1 cellular context compared by ENCODE assay signal in the genomic region with DNA sequence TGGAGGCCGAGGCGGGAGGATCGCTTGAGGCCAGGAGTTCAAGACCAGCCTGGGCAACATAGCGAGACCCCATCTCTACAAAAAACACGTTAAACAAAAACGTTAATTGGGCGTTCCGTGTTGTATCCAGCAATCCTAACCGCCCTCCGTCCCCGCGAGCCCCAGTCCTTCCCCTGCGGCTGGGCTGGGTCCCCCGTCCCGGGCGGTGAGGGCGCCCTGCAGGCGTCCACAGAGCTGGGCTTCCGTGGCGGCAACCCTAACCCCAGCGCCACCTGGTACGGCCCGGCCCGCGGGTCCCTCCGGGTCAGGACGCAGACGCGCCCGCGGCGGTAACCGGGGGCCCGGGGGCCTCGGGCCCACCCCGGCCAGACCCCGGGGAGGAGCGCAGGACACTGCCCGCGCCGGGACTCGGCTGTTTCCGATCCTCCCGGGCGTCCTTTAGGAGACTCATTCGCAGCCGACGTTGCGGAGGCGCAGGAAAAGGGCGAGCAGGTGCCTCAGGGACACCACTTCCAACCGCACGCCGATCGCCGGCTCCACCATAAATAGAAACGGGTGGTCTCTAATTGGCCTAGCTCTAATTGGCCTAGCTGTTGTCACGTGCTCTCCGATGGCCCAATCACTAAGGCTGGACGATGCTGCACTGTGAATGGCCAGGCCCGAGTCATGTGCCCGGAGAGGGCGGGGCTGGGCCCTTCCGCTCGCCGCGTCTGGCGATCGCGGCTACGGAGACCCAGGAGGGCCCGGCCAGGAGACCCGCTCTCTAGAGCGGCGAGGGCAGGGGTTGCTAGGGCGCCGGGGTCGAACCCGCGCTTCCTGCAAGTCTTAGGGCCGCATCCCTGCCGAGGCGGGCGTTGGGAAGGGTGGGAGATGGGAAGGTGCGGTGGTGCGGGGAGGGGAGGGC.
TF ChIP-seq lines count a peak whose summit lies in the region.

No MANE protein-coding gene starts in this region.

TF ChIP-seq in HepG2, 621 proteins besides CTCF, POLR2A, EP300 and RAD21 (continued from another document and continues in another):
- TF ChIP-seq, protein P1, sequence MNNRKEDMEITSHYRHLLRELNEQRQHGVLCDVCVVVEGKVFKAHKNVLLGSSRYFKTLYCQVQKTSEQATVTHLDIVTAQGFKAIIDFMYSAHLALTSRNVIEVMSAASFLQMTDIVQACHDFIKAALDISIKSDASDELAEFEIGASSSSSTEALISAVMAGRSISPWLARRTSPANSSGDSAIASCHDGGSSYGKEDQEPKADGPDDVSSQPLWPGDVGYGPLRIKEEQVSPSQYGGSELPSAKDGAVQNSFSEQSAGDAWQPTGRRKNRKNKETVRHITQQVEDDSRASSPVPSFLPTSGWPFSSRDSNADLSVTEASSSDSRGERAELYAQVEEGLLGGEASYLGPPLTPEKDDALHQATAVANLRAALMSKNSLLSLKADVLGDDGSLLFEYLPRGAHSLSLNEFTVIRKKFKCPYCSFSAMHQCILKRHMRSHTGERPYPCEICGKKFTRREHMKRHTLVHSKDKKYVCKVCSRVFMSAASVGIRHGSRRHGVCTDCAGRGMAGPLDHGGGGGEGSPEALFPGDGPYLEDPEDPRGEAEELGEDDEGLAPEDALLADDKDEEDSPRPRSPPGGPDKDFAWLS (CRISPR knock-in tag; IDR thresholded peaks at IDR 0.05; ENCODE audit: borderline replicate concordance): peak; percentile 34; the same call in 1 of the 2 replicates
- TF ChIP-seq MBD4 (IDR thresholded peaks at IDR 0.05; ENCODE audit: borderline replicate concordance, low read length) (no peak), ARID2 (CRISPR knock-in tag; IDR thresholded peaks at IDR 0.05; ENCODE audit: borderline replicate concordance) (peak; percentile 96), ZNF749 (CRISPR knock-in tag; IDR thresholded peaks at IDR 0.05; ENCODE audit: borderline replicate concordance) (peak; percentile 83; the same call in 1 of the 2 replicates), RBAK (CRISPR knock-in tag; IDR thresholded peaks at IDR 0.05) (no peak), MTA1 (CRISPR knock-in tag; IDR thresholded peaks at IDR 0.05; ENCODE audit: borderline replicate concordance) (peak; percentile 18; the same call in 1 of the 2 replicates), RBM39 (IDR thresholded peaks at IDR 0.05; ENCODE audit: low read depth, low read length, poor library complexity, severe bottlenecking) (peak; percentile 99), PTBP1 (IDR thresholded peaks at IDR 0.05; ENCODE audit: low read depth, low read length, poor library complexity, severe bottlenecking) (peak; percentile 49), TOE1 (CRISPR knock-in tag; IDR thresholded peaks at IDR 0.05) (no peak), MXI1 (IDR thresholded peaks at IDR 0.05; ENCODE audit: borderline replicate concordance, low read depth, low read length) (peak; percentile 95; the same call in 2 of the 3 replicates), MTF2 (CRISPR knock-in tag; IDR thresholded peaks at IDR 0.05; ENCODE audit: borderline replicate concordance) (peak; percentile 80; the same call in 1 of the 2 replicates), ZNF7 (CRISPR knock-in tag; IDR thresholded peaks at IDR 0.05) (peak; percentile 8; the same call in 1 of the 2 replicates), NFIC (IDR thresholded peaks at IDR 0.05; ENCODE audit: low read length) (no peak), ZFP82 (CRISPR knock-in tag; IDR thresholded peaks at IDR 0.05; ENCODE audit: borderline replicate concordance) (peak; percentile 94; the same call in 1 of the 2 replicates), AGO1 (IDR thresholded peaks at IDR 0.05; ENCODE audit: low read depth, low read length, poor library complexity, severe bottlenecking) (peak; percentile 86), HOXA9 (CRISPR knock-in tag; IDR thresholded peaks at IDR 0.05; ENCODE audit: borderline replicate concordance) (peak; percentile 71; the same call in 1 of the 2 replicates), ZNF264 (CRISPR knock-in tag; IDR thresholded peaks at IDR 0.05) (peak; percentile 67), MEF2D (CRISPR knock-in tag; IDR thresholded peaks at IDR 0.05) (peak; percentile 91), DR1 (CRISPR knock-in tag; IDR thresholded peaks at IDR 0.05) (peak; percentile 99), ZNF547 (CRISPR knock-in tag; IDR thresholded peaks at IDR 0.05) (0 out of 2 replicates have a peak, but pooled peaks have one; percentile 72), ZNF251 (CRISPR knock-in tag; IDR thresholded peaks at IDR 0.05) (no peak), ZNF3 (CRISPR knock-in tag; IDR thresholded peaks at IDR 0.05) (0 out of 2 replicates have a peak, but pooled peaks have one; percentile 36), DNMT1 (CRISPR knock-in tag; IDR thresholded peaks at IDR 0.05) (peak; percentile 58; the same call in 1 of the 2 replicates), RCOR2 (CRISPR knock-in tag; IDR thresholded peaks at IDR 0.05) (no peak), ZNF614 (CRISPR knock-in tag; IDR thresholded peaks at IDR 0.05; ENCODE audit: borderline replicate concordance) (peak; percentile 80), FOSL2 (CRISPR knock-in tag; IDR thresholded peaks at IDR 0.05) (peak; percentile 16; the same call in 1 of the 2 replicates), ARNT (IDR thresholded peaks at IDR 0.05) (no peak), SRF (IDR thresholded peaks at IDR 0.05; ENCODE audit: low read depth, low read length) (peak; percentile 64), ERF (CRISPR knock-in tag; IDR thresholded peaks at IDR 0.05) (peak; percentile 64; the same call in 1 of the 2 replicates), PLRG1 (conservative IDR thresholded peaks at IDR 0.05) (no peak), ZNF746 (CRISPR knock-in tag; IDR thresholded peaks at IDR 0.05) (peak; percentile 98), ZNF577 (CRISPR knock-in tag; IDR thresholded peaks at IDR 0.05; ENCODE audit: borderline replicate concordance, low read depth) (no peak), ZNF24 (IDR thresholded peaks at IDR 0.05) (peak; percentile 14; the same call in 1 of the 2 replicates), CENPT (CRISPR knock-in tag; IDR thresholded peaks at IDR 0.05; ENCODE audit: low read depth) (0 out of 2 replicates have a peak, but pooled peaks have one; percentile 41), ZNF558 (CRISPR knock-in tag; IDR thresholded peaks at IDR 0.05; ENCODE audit: borderline replicate concordance) (no peak), ZNF782 (CRISPR knock-in tag; IDR thresholded peaks at IDR 0.05; ENCODE audit: borderline replicate concordance) (peak; percentile 86), ATF1 (CRISPR knock-in tag; IDR thresholded peaks at IDR 0.05) (no peak), ZNF563 (CRISPR knock-in tag; IDR thresholded peaks at IDR 0.05) (peak; percentile 37; the same call in 1 of the 2 replicates), ZNF589 (CRISPR knock-in tag; conservative IDR thresholded peaks at IDR 0.05) (peak; percentile 86; the same call in 1 of the 2 replicates), RNF2 (conservative IDR thresholded peaks at IDR 0.05; ENCODE audit: low read depth) (peak; percentile 90; the same call in 1 of the 2 replicates), SMAD1 (CRISPR knock-in tag; IDR thresholded peaks at IDR 0.05; ENCODE audit: borderline replicate concordance, low read depth) (peak; percentile 85; the same call in 1 of the 2 replicates)
- TF ChIP-seq, protein P2, sequence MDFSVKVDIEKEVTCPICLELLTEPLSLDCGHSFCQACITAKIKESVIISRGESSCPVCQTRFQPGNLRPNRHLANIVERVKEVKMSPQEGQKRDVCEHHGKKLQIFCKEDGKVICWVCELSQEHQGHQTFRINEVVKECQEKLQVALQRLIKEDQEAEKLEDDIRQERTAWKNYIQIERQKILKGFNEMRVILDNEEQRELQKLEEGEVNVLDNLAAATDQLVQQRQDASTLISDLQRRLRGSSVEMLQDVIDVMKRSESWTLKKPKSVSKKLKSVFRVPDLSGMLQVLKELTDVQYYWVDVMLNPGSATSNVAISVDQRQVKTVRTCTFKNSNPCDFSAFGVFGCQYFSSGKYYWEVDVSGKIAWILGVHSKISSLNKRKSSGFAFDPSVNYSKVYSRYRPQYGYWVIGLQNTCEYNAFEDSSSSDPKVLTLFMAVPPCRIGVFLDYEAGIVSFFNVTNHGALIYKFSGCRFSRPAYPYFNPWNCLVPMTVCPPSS (IDR thresholded peaks at IDR 0.05): no peak
- TF ChIP-seq, protein P3, sequence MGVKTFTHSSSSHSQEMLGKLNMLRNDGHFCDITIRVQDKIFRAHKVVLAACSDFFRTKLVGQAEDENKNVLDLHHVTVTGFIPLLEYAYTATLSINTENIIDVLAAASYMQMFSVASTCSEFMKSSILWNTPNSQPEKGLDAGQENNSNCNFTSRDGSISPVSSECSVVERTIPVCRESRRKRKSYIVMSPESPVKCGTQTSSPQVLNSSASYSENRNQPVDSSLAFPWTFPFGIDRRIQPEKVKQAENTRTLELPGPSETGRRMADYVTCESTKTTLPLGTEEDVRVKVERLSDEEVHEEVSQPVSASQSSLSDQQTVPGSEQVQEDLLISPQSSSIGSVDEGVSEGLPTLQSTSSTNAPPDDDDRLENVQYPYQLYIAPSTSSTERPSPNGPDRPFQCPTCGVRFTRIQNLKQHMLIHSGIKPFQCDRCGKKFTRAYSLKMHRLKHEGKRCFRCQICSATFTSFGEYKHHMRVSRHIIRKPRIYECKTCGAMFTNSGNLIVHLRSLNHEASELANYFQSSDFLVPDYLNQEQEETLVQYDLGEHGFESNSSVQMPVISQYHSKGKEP (CRISPR knock-in tag; IDR thresholded peaks at IDR 0.05): no peak
- TF ChIP-seq, protein P4, sequence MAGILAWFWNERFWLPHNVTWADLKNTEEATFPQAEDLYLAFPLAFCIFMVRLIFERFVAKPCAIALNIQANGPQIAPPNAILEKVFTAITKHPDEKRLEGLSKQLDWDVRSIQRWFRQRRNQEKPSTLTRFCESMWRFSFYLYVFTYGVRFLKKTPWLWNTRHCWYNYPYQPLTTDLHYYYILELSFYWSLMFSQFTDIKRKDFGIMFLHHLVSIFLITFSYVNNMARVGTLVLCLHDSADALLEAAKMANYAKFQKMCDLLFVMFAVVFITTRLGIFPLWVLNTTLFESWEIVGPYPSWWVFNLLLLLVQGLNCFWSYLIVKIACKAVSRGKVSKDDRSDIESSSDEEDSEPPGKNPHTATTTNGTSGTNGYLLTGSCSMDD (CRISPR knock-in tag; IDR thresholded peaks at IDR 0.05): no peak
- TF ChIP-seq, protein P5, sequence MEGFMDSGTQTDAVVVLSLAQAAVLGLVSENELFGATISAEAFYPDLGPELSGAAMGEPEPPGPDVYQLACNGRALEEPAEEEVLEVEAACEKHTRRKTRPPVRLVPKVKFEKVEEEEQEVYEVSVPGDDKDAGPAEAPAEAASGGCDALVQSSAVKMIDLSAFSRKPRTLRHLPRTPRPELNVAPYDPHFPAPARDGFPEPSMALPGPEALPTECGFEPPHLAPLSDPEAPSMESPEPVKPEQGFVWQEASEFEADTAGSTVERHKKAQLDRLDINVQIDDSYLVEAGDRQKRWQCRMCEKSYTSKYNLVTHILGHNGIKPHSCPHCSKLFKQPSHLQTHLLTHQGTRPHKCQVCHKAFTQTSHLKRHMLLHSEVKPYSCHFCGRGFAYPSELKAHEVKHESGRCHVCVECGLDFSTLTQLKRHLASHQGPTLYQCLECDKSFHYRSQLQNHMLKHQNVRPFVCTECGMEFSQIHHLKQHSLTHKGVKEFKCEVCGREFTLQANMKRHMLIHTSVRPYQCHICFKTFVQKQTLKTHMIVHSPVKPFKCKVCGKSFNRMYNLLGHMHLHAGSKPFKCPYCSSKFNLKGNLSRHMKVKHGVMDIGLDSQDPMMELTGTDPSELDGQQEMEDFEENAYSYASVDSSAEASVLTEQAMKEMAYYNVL (CRISPR knock-in tag; IDR thresholded peaks at IDR 0.05; ENCODE audit: borderline replicate concordance): no peak
- TF ChIP-seq, protein P6, sequence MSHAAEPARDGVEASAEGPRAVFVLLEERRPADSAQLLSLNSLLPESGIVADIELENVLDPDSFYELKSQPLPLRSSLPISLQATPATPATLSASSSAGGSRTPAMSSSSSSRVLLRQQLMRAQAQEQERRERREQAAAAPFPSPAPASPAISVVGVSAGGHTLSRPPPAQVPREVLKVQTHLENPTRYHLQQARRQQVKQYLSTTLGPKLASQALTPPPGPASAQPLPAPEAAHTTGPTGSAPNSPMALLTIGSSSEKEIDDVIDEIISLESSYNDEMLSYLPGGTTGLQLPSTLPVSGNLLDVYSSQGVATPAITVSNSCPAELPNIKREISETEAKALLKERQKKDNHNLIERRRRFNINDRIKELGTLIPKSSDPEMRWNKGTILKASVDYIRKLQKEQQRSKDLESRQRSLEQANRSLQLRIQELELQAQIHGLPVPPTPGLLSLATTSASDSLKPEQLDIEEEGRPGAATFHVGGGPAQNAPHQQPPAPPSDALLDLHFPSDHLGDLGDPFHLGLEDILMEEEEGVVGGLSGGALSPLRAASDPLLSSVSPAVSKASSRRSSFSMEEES (CRISPR knock-in tag; IDR thresholded peaks at IDR 0.05): peak; percentile 85
- TF ChIP-seq, protein P7, sequence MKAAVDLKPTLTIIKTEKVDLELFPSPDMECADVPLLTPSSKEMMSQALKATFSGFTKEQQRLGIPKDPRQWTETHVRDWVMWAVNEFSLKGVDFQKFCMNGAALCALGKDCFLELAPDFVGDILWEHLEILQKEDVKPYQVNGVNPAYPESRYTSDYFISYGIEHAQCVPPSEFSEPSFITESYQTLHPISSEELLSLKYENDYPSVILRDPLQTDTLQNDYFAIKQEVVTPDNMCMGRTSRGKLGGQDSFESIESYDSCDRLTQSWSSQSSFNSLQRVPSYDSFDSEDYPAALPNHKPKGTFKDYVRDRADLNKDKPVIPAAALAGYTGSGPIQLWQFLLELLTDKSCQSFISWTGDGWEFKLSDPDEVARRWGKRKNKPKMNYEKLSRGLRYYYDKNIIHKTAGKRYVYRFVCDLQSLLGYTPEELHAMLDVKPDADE (CRISPR knock-in tag; IDR thresholded peaks at IDR 0.05): no peak
- TF ChIP-seq, protein P8, sequence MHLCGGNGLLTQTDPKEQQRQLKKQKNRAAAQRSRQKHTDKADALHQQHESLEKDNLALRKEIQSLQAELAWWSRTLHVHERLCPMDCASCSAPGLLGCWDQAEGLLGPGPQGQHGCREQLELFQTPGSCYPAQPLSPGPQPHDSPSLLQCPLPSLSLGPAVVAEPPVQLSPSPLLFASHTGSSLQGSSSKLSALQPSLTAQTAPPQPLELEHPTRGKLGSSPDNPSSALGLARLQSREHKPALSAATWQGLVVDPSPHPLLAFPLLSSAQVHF (CRISPR knock-in tag; IDR thresholded peaks at IDR 0.05): no peak; the same call in 1 of the 2 replicates
- TF ChIP-seq, protein P9, sequence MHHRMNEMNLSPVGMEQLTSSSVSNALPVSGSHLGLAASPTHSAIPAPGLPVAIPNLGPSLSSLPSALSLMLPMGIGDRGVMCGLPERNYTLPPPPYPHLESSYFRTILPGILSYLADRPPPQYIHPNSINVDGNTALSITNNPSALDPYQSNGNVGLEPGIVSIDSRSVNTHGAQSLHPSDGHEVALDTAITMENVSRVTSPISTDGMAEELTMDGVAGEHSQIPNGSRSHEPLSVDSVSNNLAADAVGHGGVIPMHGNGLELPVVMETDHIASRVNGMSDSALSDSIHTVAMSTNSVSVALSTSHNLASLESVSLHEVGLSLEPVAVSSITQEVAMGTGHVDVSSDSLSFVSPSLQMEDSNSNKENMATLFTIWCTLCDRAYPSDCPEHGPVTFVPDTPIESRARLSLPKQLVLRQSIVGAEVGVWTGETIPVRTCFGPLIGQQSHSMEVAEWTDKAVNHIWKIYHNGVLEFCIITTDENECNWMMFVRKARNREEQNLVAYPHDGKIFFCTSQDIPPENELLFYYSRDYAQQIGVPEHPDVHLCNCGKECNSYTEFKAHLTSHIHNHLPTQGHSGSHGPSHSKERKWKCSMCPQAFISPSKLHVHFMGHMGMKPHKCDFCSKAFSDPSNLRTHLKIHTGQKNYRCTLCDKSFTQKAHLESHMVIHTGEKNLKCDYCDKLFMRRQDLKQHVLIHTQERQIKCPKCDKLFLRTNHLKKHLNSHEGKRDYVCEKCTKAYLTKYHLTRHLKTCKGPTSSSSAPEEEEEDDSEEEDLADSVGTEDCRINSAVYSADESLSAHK (CRISPR knock-in tag; IDR thresholded peaks at IDR 0.05; ENCODE audit: borderline replicate concordance): no peak; the same call in 1 of the 2 replicates
